Comparison of ENCODE assay signal across 1 cellular context in the genomic region with DNA sequence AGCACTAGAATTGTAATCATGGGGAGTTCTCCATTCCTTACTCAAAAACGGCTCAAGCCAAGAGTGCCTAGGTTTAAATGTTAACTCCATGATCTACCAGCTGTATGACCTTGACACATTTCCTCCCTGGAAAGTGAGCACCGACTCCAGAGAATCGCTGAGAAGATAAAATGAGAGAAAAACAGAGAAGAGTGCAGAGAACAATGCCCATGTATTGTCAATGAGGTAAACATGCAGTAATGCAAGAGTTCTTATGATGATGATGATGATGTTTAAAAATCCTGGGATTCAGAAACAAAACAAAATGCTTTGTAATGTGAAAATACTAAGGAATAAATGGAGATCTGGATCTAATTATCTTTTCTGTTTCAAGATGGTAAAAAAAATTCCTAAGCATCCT.
TF ChIP-seq lines count a peak whose summit lies in the region.

No MANE protein-coding gene starts in this region.

TF ChIP-seq in GM23338, 12 proteins besides CTCF, POLR2A, EP300 and RAD21 (continued from another document):
- TF ChIP-seq, protein P1, sequence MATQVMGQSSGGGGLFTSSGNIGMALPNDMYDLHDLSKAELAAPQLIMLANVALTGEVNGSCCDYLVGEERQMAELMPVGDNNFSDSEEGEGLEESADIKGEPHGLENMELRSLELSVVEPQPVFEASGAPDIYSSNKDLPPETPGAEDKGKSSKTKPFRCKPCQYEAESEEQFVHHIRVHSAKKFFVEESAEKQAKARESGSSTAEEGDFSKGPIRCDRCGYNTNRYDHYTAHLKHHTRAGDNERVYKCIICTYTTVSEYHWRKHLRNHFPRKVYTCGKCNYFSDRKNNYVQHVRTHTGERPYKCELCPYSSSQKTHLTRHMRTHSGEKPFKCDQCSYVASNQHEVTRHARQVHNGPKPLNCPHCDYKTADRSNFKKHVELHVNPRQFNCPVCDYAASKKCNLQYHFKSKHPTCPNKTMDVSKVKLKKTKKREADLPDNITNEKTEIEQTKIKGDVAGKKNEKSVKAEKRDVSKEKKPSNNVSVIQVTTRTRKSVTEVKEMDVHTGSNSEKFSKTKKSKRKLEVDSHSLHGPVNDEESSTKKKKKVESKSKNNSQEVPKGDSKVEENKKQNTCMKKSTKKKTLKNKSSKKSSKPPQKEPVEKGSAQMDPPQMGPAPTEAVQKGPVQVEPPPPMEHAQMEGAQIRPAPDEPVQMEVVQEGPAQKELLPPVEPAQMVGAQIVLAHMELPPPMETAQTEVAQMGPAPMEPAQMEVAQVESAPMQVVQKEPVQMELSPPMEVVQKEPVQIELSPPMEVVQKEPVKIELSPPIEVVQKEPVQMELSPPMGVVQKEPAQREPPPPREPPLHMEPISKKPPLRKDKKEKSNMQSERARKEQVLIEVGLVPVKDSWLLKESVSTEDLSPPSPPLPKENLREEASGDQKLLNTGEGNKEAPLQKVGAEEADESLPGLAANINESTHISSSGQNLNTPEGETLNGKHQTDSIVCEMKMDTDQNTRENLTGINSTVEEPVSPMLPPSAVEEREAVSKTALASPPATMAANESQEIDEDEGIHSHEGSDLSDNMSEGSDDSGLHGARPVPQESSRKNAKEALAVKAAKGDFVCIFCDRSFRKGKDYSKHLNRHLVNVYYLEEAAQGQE (IDR thresholded peaks at IDR 0.05; ENCODE audit: unreplicated experiment): no peak
- TF ChIP-seq CREB1 (CRISPR knock-in tag; IDR thresholded peaks at IDR 0.05; ENCODE audit: low read depth) (no peak), EZH2phosphoT487 (IDR thresholded peaks at IDR 0.05; ENCODE audit: unreplicated experiment) (no peak), ZNF114 (CRISPR knock-in tag; IDR thresholded peaks at IDR 0.05) (no peak), EZH2 (IDR thresholded peaks at IDR 0.05; ENCODE audit: low read depth, unreplicated experiment) (no peak), JUNB (IDR thresholded peaks at IDR 0.05; ENCODE audit: unreplicated experiment) (no peak), NANOG (IDR thresholded peaks at IDR 0.05; ENCODE audit: borderline replicate concordance) (no peak), POLR2AphosphoS5 (IDR thresholded peaks at IDR 0.05; ENCODE audit: low read depth) (no peak)
- TF ChIP-seq, protein P2, sequence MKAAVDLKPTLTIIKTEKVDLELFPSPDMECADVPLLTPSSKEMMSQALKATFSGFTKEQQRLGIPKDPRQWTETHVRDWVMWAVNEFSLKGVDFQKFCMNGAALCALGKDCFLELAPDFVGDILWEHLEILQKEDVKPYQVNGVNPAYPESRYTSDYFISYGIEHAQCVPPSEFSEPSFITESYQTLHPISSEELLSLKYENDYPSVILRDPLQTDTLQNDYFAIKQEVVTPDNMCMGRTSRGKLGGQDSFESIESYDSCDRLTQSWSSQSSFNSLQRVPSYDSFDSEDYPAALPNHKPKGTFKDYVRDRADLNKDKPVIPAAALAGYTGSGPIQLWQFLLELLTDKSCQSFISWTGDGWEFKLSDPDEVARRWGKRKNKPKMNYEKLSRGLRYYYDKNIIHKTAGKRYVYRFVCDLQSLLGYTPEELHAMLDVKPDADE (IDR thresholded peaks at IDR 0.05): no peak
- TF ChIP-seq, protein P3, sequence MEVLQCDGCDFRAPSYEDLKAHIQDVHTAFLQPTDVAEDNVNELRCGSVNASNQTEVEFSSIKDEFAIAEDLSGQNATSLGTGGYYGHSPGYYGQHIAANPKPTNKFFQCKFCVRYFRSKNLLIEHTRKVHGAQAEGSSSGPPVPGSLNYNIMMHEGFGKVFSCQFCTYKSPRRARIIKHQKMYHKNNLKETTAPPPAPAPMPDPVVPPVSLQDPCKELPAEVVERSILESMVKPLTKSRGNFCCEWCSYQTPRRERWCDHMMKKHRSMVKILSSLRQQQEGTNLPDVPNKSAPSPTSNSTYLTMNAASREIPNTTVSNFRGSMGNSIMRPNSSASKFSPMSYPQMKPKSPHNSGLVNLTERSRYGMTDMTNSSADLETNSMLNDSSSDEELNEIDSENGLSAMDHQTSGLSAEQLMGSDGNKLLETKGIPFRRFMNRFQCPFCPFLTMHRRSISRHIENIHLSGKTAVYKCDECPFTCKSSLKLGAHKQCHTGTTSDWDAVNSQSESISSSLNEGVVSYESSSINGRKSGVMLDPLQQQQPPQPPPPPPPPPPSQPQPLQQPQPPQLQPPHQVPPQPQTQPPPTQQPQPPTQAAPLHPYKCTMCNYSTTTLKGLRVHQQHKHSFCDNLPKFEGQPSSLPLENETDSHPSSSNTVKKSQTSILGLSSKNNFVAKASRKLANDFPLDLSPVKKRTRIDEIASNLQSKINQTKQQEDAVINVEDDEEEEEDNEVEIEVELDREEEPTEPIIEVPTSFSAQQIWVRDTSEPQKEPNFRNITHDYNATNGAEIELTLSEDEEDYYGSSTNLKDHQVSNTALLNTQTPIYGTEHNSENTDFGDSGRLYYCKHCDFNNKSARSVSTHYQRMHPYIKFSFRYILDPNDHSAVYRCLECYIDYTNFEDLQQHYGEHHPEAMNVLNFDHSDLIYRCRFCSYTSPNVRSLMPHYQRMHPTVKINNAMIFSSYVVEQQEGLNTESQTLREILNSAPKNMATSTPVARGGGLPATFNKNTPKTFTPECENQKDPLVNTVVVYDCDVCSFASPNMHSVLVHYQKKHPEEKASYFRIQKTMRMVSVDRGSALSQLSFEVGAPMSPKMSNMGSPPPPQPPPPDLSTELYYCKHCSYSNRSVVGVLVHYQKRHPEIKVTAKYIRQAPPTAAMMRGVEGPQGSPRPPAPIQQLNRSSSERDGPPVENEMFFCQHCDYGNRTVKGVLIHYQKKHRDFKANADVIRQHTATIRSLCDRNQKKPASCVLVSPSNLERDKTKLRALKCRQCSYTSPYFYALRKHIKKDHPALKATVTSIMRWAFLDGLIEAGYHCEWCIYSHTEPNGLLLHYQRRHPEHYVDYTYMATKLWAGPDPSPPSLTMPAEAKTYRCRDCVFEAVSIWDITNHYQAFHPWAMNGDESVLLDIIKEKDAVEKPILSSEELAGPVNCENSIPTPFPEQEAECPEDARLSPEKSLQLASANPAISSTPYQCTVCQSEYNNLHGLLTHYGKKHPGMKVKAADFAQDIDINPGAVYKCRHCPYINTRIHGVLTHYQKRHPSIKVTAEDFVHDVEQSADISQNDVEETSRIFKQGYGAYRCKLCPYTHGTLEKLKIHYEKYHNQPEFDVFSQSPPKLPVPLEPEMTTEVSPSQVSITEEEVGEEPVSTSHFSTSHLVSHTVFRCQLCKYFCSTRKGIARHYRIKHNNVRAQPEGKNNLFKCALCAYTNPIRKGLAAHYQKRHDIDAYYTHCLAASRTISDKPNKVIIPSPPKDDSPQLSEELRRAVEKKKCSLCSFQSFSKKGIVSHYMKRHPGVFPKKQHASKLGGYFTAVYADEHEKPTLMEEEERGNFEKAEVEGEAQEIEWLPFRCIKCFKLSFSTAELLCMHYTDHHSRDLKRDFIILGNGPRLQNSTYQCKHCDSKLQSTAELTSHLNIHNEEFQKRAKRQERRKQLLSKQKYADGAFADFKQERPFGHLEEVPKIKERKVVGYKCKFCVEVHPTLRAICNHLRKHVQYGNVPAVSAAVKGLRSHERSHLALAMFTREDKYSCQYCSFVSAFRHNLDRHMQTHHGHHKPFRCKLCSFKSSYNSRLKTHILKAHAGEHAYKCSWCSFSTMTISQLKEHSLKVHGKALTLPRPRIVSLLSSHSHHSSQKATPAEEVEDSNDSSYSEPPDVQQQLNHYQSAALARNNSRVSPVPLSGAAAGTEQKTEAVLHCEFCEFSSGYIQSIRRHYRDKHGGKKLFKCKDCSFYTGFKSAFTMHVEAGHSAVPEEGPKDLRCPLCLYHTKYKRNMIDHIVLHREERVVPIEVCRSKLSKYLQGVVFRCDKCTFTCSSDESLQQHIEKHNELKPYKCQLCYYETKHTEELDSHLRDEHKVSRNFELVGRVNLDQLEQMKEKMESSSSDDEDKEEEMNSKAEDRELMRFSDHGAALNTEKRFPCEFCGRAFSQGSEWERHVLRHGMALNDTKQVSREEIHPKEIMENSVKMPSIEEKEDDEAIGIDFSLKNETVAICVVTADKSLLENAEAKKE (CRISPR knock-in tag; IDR thresholded peaks at IDR 0.05): no peak
